Comparison of ENCODE assay signal across 8 cellular contexts in genomic region chr9:124480621-124480981, GRCh38. TPM values are rescaled to one million over a fixed set of nuclear protein-coding genes. Genes with fewer than 3 reads are reported as not detected.
DNase-seq lines count a peak whose midpoint lies in the region; ATAC-seq and TF ChIP-seq lines count a peak whose summit lies in the region.

No MANE protein-coding gene starts in this region.

- no peaks in the 10 kb centered on the region for H3K79me2 ChIP-seq in GM23338 (replicated peaks; ENCODE audit: insufficient read depth)

- H3K36me3 Mint-ChIP-seq in GM23338 (ENCODE audit: low read depth): no peaks in the 10 kb centered on the region; the same call in 2 of the 3 replicates
- no peaks in the 10 kb centered on the region for H3K36me3 Mint-ChIP-seq in glutamatergic neuron (ENCODE audit: unreplicated experiment)

- no peak overlapping the region for H3K4me2 ChIP-seq in GM23338

- intact Hi-C loops in Panc1 (cut with micrococcal nuclease; ENCODE audit: unreplicated experiment): no loop called here
- intact Hi-C loops in lower lobe of right lung (cut with DNase I): no loop called here

- H3K27ac Mint-ChIP-seq in GM23338 (no peak overlapping the region), glutamatergic neuron (ENCODE audit: unreplicated experiment) (no peak overlapping the region)

- peaks cover 20% of the 10 kb centered on the region for H3K4me1 ChIP-seq in GM23338 (ENCODE audit: insufficient read depth)
- peaks cover 8% of the 10 kb centered on the region; the same call in 1 of the 2 replicates for H3K4me1 ChIP-seq in Panc1 (ENCODE audit: control insufficient read depth, insufficient read depth, low read length)
- no peaks in the 10 kb centered on the region for H3K4me1 ChIP-seq in lower lobe of right lung

- CTCF ChIA-PET in Panc1 (lab: Charles Lee): interaction anchor here (0.6 to 0.8 kb wide), 2 partner anchors 56 to 319 kb away, joined by 3 read pairs; no protein-coding TSS in a partner anchor

- in situ Hi-C loops in Panc1 (cut with HindIII; ENCODE audit: low pct_unique_long_range_greater_than_20kb, low sequenced_read_pairs): no loop called here

- BruUV-seq in Panc1 (replicated peaks; lab: Mats Ljungman, UMichigan): no TSS peak

- H3K9me3 Mint-ChIP-seq in GM23338 (no peaks in the 10 kb centered on the region), glutamatergic neuron (ENCODE audit: unreplicated experiment) (peaks cover 5% of the 10 kb centered on the region)

- DNase-seq in AG20443 (ENCODE audit: low spot score) (peak; percentile 77), GM23338 (ENCODE audit: low spot score) (peak; percentile 86), Panc1 (ENCODE audit: low read depth, low spot score) (no peak), glutamatergic neuron (peak; percentile 70), NCI-H128 (lab: John Stamatoyannopoulos, UW; ENCODE audit: unreplicated experiment) (no peak), lower lobe of right lung (no peak), epidermal melanocyte (ENCODE audit: insufficient read length, low spot score) (no peak)
- DNase-seq in activated CD4-positive, alpha-beta T cell treated with anti-CD3 and anti-CD28 coated beads for 4 hours: no peak

- POLR2A ChIA-PET in Panc1 (lab: Charles Lee): interaction anchor here (0.5 kb wide), 1 partner anchor 11 kb away, joined by 4 read pairs; no protein-coding TSS in a partner anchor

- H3K27me3 Mint-ChIP-seq in GM23338 (ENCODE audit: insufficient read depth, low read depth, poor library complexity) (peaks cover 39% of the 10 kb centered on the region), glutamatergic neuron (ENCODE audit: unreplicated experiment) (peaks cover 14% of the 10 kb centered on the region)

- peak; percentile 67 to 87 for TF ChIP-seq CTCF in GM23338 (conservative IDR thresholded peaks at IDR 0.05; ENCODE audit: low read depth in 2 of 2)
- TF ChIP-seq CTCF in Panc1 (IDR thresholded peaks at IDR 0.05): peak; percentile 84
- peak; percentile 39 for TF ChIP-seq CTCF in glutamatergic neuron (IDR thresholded peaks at IDR 0.05; ENCODE audit: partially characterized antibody, unreplicated experiment)
- TF ChIP-seq CTCF in lower lobe of right lung (IDR thresholded peaks at IDR 0.05): no peak

- H3K27me3 ChIP-seq in GM23338 (ENCODE audit: insufficient read depth): peaks cover 49% of the 10 kb centered on the region
- no peaks in the 10 kb centered on the region for H3K27me3 ChIP-seq in Panc1 (ENCODE audit: control insufficient read depth, insufficient read depth, low read length)
- peaks cover 66% of the 10 kb centered on the region for H3K27me3 ChIP-seq in lower lobe of right lung (ENCODE audit: low read depth)

- H3K4me1 Mint-ChIP-seq in GM23338 (peaks cover 25% of the 10 kb centered on the region), glutamatergic neuron (ENCODE audit: low read depth, unreplicated experiment) (peaks cover 2% of the 10 kb centered on the region)

- ATAC-seq in GM23338 (peak; percentile 62), Panc1 (peak; percentile 76), lower lobe of right lung (no peak)

- H3K36me3 ChIP-seq in GM23338 (ENCODE audit: insufficient read depth) (no peaks in the 10 kb centered on the region), Panc1 (ENCODE audit: control insufficient read depth, insufficient read depth, low read length) (no peaks in the 10 kb centered on the region), lower lobe of right lung (no peaks in the 10 kb centered on the region)

- H3K9me3 ChIP-seq in Panc1 (ENCODE audit: control insufficient read depth, insufficient read depth, low read depth, low read length): no peaks in the 10 kb centered on the region
- H3K9me3 ChIP-seq in lower lobe of right lung: no peaks in the 10 kb centered on the region

- H2AFZ ChIP-seq in GM23338: 0 out of 2 replicates have a peak overlapping the region, but pooled peaks have one; percentile 64

- no peaks in the 10 kb centered on the region for H3K9me2 ChIP-seq in GM23338 (ENCODE audit: insufficient read depth)

- H3K4me3 Mint-ChIP-seq in GM23338 (no peak overlapping the region), glutamatergic neuron (ENCODE audit: unreplicated experiment) (no peak overlapping the region)

- H3F3A ChIP-seq in GM23338 (replicated peaks; ENCODE audit: low read depth): 0 out of 2 replicates have a peak, but pooled peaks cover 2% of the 10 kb centered on the region

- no peaks in the 10 kb centered on the region for H4K20me1 ChIP-seq in GM23338 (replicated peaks; ENCODE audit: insufficient read depth)

- H3K4me3 ChIP-seq in GM23338 (no peak overlapping the region), Panc1 (ENCODE audit: low read depth in 2 of 2, low read length in 2 of 2) (no peak overlapping the region), lower lobe of right lung (no peak overlapping the region)

- no peak overlapping the region for H3K27ac ChIP-seq in GM23338 (ENCODE audit: low read depth)
- no peak overlapping the region for H3K27ac ChIP-seq in Panc1 (ENCODE audit: low read length)
- no peak overlapping the region for H3K27ac ChIP-seq in lower lobe of right lung

TF ChIP-seq in GM23338, 12 proteins besides CTCF, POLR2A, EP300 and RAD21 (continues in another document):
- TF ChIP-seq ETS1 (IDR thresholded peaks at IDR 0.05): no peak
- no peak for TF ChIP-seq JUNB (IDR thresholded peaks at IDR 0.05; ENCODE audit: unreplicated experiment)

RNA-seq across cellular contexts. Expression of gene NR5A1, which starts 26.6 kb away (rescaled TPM):
- 0.21 and 5.7 TPM in 2 replicates for total RNA-seq in GM23338 (2014; rRNA removed; shearing (Covaris generic))
- not detected in 2 replicates for polyA plus RNA-seq in GM23338 (2016; fragmentation: Nextera tagmentation; extraction: Ambion mirVana)
- total RNA-seq in Panc1 (2021; ENCODE audit: unreplicated experiment): 2.5 TPM
- polyA plus RNA-seq in Panc1 (2012; ENCODE audit: insufficient read length): 2.0 TPM
- total RNA-seq in glutamatergic neuron (ENCODE audit: unreplicated experiment): not detected
- total RNA-seq in lower lobe of right lung: not detected

RNA-seq across cellular contexts. Expression of gene ADGRD2, which starts 30.4 kb away (rescaled TPM):
- total RNA-seq in GM23338 (2014; rRNA removed; shearing (Covaris generic)): 0.45 TPM in 1 of 2 replicates, not detected in the other
- 0.78 and 0.89 TPM in 2 replicates for polyA plus RNA-seq in GM23338 (2016; fragmentation: Nextera tagmentation; extraction: Ambion mirVana)
- not detected for total RNA-seq in Panc1 (2021; ENCODE audit: unreplicated experiment)
- 0.70 TPM for polyA plus RNA-seq in Panc1 (2012; ENCODE audit: insufficient read length)
- not detected for total RNA-seq in glutamatergic neuron (ENCODE audit: unreplicated experiment)
- total RNA-seq in lower lobe of right lung: not detected

Comparison
In these comparisons a context has a peak if more than half of its experiments do, and no peak if none do; other contexts are left out.
1. DNase-seq: peak in AG20443 (single experiment), GM23338 (single experiment) and glutamatergic neuron (single experiment); none in Panc1 (single experiment), NCI-H128 (single experiment), lower lobe of right lung (single experiment), activated CD4-positive, alpha-beta T cell treated with anti-CD3 and anti-CD28 coated beads for 4 hours (0 of 2) and epidermal melanocyte (single experiment).
2. ATAC-seq: peak in GM23338 (single experiment) and Panc1 (single experiment); none in lower lobe of right lung (0 of 2).